ENCODE assay signal across 11 cellular contexts in genomic region chr1:27227765-27228164, GRCh38.
"Had no signal": no experiment of that assay in that cellular context is flagged by ENCODE, and none has a peak within 500 bp of the region (broad histone marks: within the 10 kb centered on the region; RNA-seq: fewer than 3 reads in every experiment).

No MANE protein-coding gene starts in this region.

- H3K4me1 ChIP-seq: HAP-1 had no signal

- H3K4me2 ChIP-seq: GM23338 had no signal

- FAIRE-seq: H1, H54 had no signal

- H3K4me1 Mint-ChIP-seq: GM23338 had no signal

- H3K27ac ChIP-seq: GM23248 had no signal

- H2AFZ ChIP-seq: GM23248, GM23338 had no signal

- H3K36me3 ChIP-seq: HAP-1 had no signal

- H3K4me3 Mint-ChIP-seq: GM23338, H9, HFFc6 had no signal

- H3K9ac ChIP-seq: GM23248 had no signal

- H3K9me3 Mint-ChIP-seq: GM23338, H9, HFFc6 had no signal

- ATAC-seq: GM23338, HCT116 had no signal

- H3K27ac Mint-ChIP-seq: GM23338, H9, HFFc6 had no signal

- DNase-seq: GM23248, GOT3, H7, H9, HCEC 1CT, HFFc6 had no signal

- H3K9me3 ChIP-seq: HAP-1 had no signal

- H3K4me3 ChIP-seq: GM23248, GM23338, HAP-1 had no signal
